ENCODE assay signal across 1 cellular context in genomic region chr9:88694625-88695024, GRCh38.
TF ChIP-seq lines count a peak whose summit lies in the region.

No MANE protein-coding gene starts in this region.

TF ChIP-seq in WTC11, 78 proteins besides CTCF, POLR2A, EP300 and RAD21 (continued from another document):
- TF ChIP-seq USF1 (CRISPR knock-in tag; IDR thresholded peaks at IDR 0.05): no peak
- no peak for TF ChIP-seq NFATC4 (CRISPR knock-in tag; IDR thresholded peaks at IDR 0.05)
- no peak for TF ChIP-seq RELA (CRISPR knock-in tag; IDR thresholded peaks at IDR 0.05; ENCODE audit: borderline replicate concordance)
- no peak for TF ChIP-seq KAT7 (CRISPR knock-in tag; IDR thresholded peaks at IDR 0.05; ENCODE audit: borderline replicate concordance)
- TF ChIP-seq NR3C1 (CRISPR knock-in tag; conservative IDR thresholded peaks at IDR 0.05; ENCODE audit: low read depth): no peak
